In genomic region chr12:122366685-122367475, GRCh38 we compare ENCODE assay signal across 8 cellular contexts. TPM values are rescaled to one million over a fixed set of nuclear protein-coding genes. Genes with fewer than 3 reads are reported as not detected.
DNase-seq lines count a peak whose midpoint lies in the region; ATAC-seq and TF ChIP-seq lines count a peak whose summit lies in the region.

No MANE protein-coding gene starts in this region.

- H3K4me3 ChIP-seq in MG63 (no peak overlapping the region), choroid plexus epithelial cell (ENCODE audit: low read depth, low read length) (no peak overlapping the region), right lobe of liver (no peak overlapping the region), aorta (ENCODE audit: low read length in 2 of 2) (no peak overlapping the region)

- H3K27me3 Mint-ChIP-seq in effector memory CD8-positive, alpha-beta T cell: no peaks in the 10 kb centered on the region

- intact Hi-C loops in right lobe of liver (cut with DNase I) (no loop called here), aorta (cut with DNase I) (no loop called here)

- ATAC-seq in right lobe of liver (peak; percentile 61 to 80 (median 66)), aorta (ENCODE audit: low FRiP score) (peak; percentile 80)
- ATAC-seq in effector memory CD8-positive, alpha-beta T cell (replicated peaks): no peak

- TF ChIP-seq CTCF in choroid plexus epithelial cell (conservative IDR thresholded peaks at IDR 0.05; ENCODE audit: low read depth, low read length) (no peak), right lobe of liver (IDR thresholded peaks at IDR 0.05) (no peak)

- 28% methylated on average over 2 of the region's 3 CpGs for WGBS in right lobe of liver (ENCODE audit: insufficient coverage, low coverage, low lambda C conversion rate, missing lambda C conversion rate)
- WGBS in aorta, 2 donors: 53 to 65% methylated on average over 3 of the region's 3 CpGs

- peaks cover 36% of the 10 kb centered on the region for H3K36me3 ChIP-seq in MG63
- peaks cover 0 to 18% (median 3%) of the 10 kb centered on the region in 4 donors for H3K36me3 ChIP-seq in right lobe of liver
- peaks cover 0 to 2% of the 10 kb centered on the region in 2 donors for H3K36me3 ChIP-seq in aorta (ENCODE audit: control insufficient read depth in 1 of 2, insufficient read depth in 2 of 2, low read length in 1 of 2)

- H3K36me3 Mint-ChIP-seq in effector memory CD8-positive, alpha-beta T cell (ENCODE audit: insufficient read depth): peaks cover 23% of the 10 kb centered on the region

- no peak for TF ChIP-seq POLR2A in right lobe of liver (IDR thresholded peaks at IDR 0.05)

- H3K27me3 ChIP-seq in MG63 (no peaks in the 10 kb centered on the region), right lobe of liver (no peaks in the 10 kb centered on the region), aorta (ENCODE audit: control insufficient read depth in 1 of 2, insufficient read depth in 2 of 2, low read length in 1 of 2) (no peaks in the 10 kb centered on the region)

- DNase-seq in COLO829 (ENCODE audit: low spot score): peak; percentile 89
- DNase-seq in MG63: peak; percentile 80
- DNase-seq in choroid plexus epithelial cell (ENCODE audit: low read depth): peak; percentile 96
- DNase-seq in right lobe of liver: no peak
- no peak for DNase-seq in aorta
- DNase-seq in middle frontal gyrus (ENCODE audit: extremely low spot score, low spot score): no peak
- no peak for DNase-seq in effector memory CD8-positive, alpha-beta T cell
- no peak for DNase-seq in NCI-H524 (lab: John Stamatoyannopoulos, UW)

- H3K27ac Mint-ChIP-seq in effector memory CD8-positive, alpha-beta T cell: peak overlapping the region in 1 of 2 donors; percentile 5

- no peak overlapping the region for H3K4me3 Mint-ChIP-seq in effector memory CD8-positive, alpha-beta T cell

- H3K27ac ChIP-seq in right lobe of liver (peak overlapping the region in 1 of 3 donors; percentile 47), aorta (ENCODE audit: low read depth in 1 of 2, low read length in 2 of 2) (no peak overlapping the region)

- H3K4me1 Mint-ChIP-seq in effector memory CD8-positive, alpha-beta T cell (ENCODE audit: low read depth in 2 of 2): peaks cover 9 to 25% of the 10 kb centered on the region in 2 donors

- H3K9me3 Mint-ChIP-seq in effector memory CD8-positive, alpha-beta T cell: no peaks in the 10 kb centered on the region

- H3K9me3 ChIP-seq in MG63 (no peaks in the 10 kb centered on the region), right lobe of liver (no peaks in the 10 kb centered on the region), aorta (ENCODE audit: control insufficient read depth, low read length) (no peaks in the 10 kb centered on the region)

- H3K4me1 ChIP-seq in right lobe of liver: no peaks in the 10 kb centered on the region
- no peaks in the 10 kb centered on the region for H3K4me1 ChIP-seq in aorta (ENCODE audit: control insufficient read depth in 1 of 2, insufficient read depth in 2 of 2, low read length in 2 of 2)

RNA-seq across cellular contexts. Expression of gene CLIP1, which starts 55.6 kb away (rescaled TPM):
- total RNA-seq in MG63 (2014; rRNA removed; shearing (Covaris generic); ENCODE audit: low replicate concordance): 23.9 and 75.3 TPM in 2 replicates
- 10 to 100 TPM; 35.4 to 63.4 (median 43.1) TPM for total RNA-seq in right lobe of liver
- total RNA-seq in aorta: 100 to 1,000 TPM; 125 to 182 TPM
- 10 to 100 TPM; 33.2 to 37.2 TPM for polyA plus RNA-seq in aorta

Comparison
In these comparisons a context has a peak if more than half of its experiments do, and no peak if none do; other contexts are left out.
1. DNase-seq: peak in COLO829 (single experiment), MG63 (single experiment) and choroid plexus epithelial cell (single experiment); none in right lobe of liver (0 of 3), aorta (0 of 2), middle frontal gyrus (single experiment), effector memory CD8-positive, alpha-beta T cell (0 of 3) and NCI-H524 (0 of 2).